ENCODE assay signal across 1 cellular context in genomic region chr11:46298699-46299424, GRCh38.
A peak's percentile ranks its signal among the peaks of the same experiment; 100 is the strongest.
TF ChIP-seq lines count a peak whose summit lies in the region.

No MANE protein-coding gene starts in this region.

TF ChIP-seq in endothelial cell of umbilical vein, 7 proteins besides CTCF, POLR2A, EP300 and RAD21:
- TF ChIP-seq MYC (IDR thresholded peaks at IDR 0.05; ENCODE audit: low read depth, low read length): no peak
- no peak for TF ChIP-seq JUN (IDR thresholded peaks at IDR 0.05; ENCODE audit: borderline replicate concordance, insufficient read depth, insufficient read length, low read depth)
- TF ChIP-seq FOS (IDR thresholded peaks at IDR 0.05; ENCODE audit: borderline replicate concordance, insufficient read depth, low read length): peak; percentile 45
- TF ChIP-seq GATA2 (IDR thresholded peaks at IDR 0.05; ENCODE audit: insufficient read depth, insufficient read length, low read depth, low read length): no peak
- TF ChIP-seq POLR2AphosphoS5 (IDR thresholded peaks at IDR 0.05; ENCODE audit: insufficient read depth, low read depth, low read length): no peak
TF ChIP-seq in endothelial cell of umbilical vein: peak in this region for 1.
